In genomic region chr12:89844539-89844938, GRCh38 we compare ENCODE assay signal across 20 cellular contexts.
DNase-seq lines count a peak whose midpoint lies in the region; ATAC-seq, FAIRE-seq and TF ChIP-seq lines count a peak whose summit lies in the region.
"Had no signal": no experiment of that assay in that cellular context is flagged by ENCODE, and none has a peak within 500 bp of the region (broad histone marks: within the 10 kb centered on the region; RNA-seq: fewer than 3 reads in every experiment).

No MANE protein-coding gene starts in this region.

- H3K27me3 ChIP-seq in bronchial epithelial cell (ENCODE audit: control insufficient read depth, insufficient read depth, low read length) = no peaks in the 10 kb centered on the region
- no peaks in the 10 kb centered on the region for H3K27me3 ChIP-seq in Peyer's patch

- H3K4me3 Mint-ChIP-seq in memory B cell = no peak overlapping the region
- no peak overlapping the region for H3K4me3 Mint-ChIP-seq in activated CD4-positive, alpha-beta memory T cell treated with anti-CD3 and anti-CD28 coated beads, Interleukin-2, amount 10 ng/mL, durations not matched to agents 7 days and 5 days
- H3K4me3 Mint-ChIP-seq: CD14-positive monocyte; CD8-positive, alpha-beta T cell; H9 had no signal

- H3K27me3 Mint-ChIP-seq in memory B cell = no peaks in the 10 kb centered on the region
- no peaks in the 10 kb centered on the region for H3K27me3 Mint-ChIP-seq in activated CD4-positive, alpha-beta memory T cell treated with anti-CD3 and anti-CD28 coated beads, Interleukin-2, amount 10 ng/mL, durations not matched to agents 7 days and 5 days

- TF ChIP-seq POLR2A in GM12892 (IDR thresholded peaks at IDR 0.05; ENCODE audit: low read depth, low read length) = no peak
- no peak for TF ChIP-seq POLR2A in Peyer's patch (IDR thresholded peaks at IDR 0.05)

- H3K9me3 Mint-ChIP-seq in memory B cell = peaks cover 3% of the 10 kb centered on the region
- H3K9me3 Mint-ChIP-seq in activated CD4-positive, alpha-beta memory T cell treated with anti-CD3 and anti-CD28 coated beads, Interleukin-2, amount 10 ng/mL, durations not matched to agents 7 days and 5 days = no peaks in the 10 kb centered on the region
- H3K9me3 Mint-ChIP-seq: CD14-positive monocyte; CD8-positive, alpha-beta T cell; H9 had no signal

- H3K36me3 ChIP-seq in bronchial epithelial cell (ENCODE audit: control insufficient read depth, insufficient read depth, low read length) (no peaks in the 10 kb centered on the region), Peyer's patch (no peaks in the 10 kb centered on the region)

- TF ChIP-seq CTCF in bronchial epithelial cell (IDR thresholded peaks at IDR 0.05; ENCODE audit: insufficient read depth, low read length, severe bottlenecking) (no peak), Peyer's patch (IDR thresholded peaks at IDR 0.05) (no peak)

- ATAC-seq in memory B cell (ENCODE audit: low read depth) = no peak
- ATAC-seq: CD8-positive, alpha-beta T cell; HepG2 had no signal

- CTCF ChIA-PET in activated CD4-positive, alpha-beta memory T cell treated with anti-CD3 and anti-CD28 coated beads, Interleukin-2, amount 10 ng/mL, durations not matched to agents 7 days and 5 days (lab: Charles Lee) = no interaction called here

- no peak overlapping the region for H3K27ac ChIP-seq in Peyer's patch
- H3K27ac ChIP-seq: GM23248 had no signal

- DNase-seq in GM12892 (ENCODE audit: insufficient read length) = no peak
- DNase-seq in NCI-H226 = peak; percentile 14
- DNase-seq in bronchial epithelial cell (ENCODE audit: low read depth) = peak; percentile 71
- no peak for DNase-seq in memory B cell (ENCODE audit: low spot score in 2 of 2)
- DNase-seq in Peyer's patch = no peak
- no peak for DNase-seq in activated CD4-positive, alpha-beta memory T cell treated with anti-CD3 and anti-CD28 coated beads, Interleukin-2, amount 10 ng/mL, durations not matched to agents 7 days and 5 days
- no peak for DNase-seq in activated CD4-positive, alpha-beta T cell treated with anti-CD3 and anti-CD28 coated beads for 1 hour
- DNase-seq: CD8-positive, alpha-beta T cell; COR-L47; DMS153; DMS79 treated with DMSO at 0.1 percent for 48 hours; EL; GM23248; H9 had no signal

- H3K4me1 Mint-ChIP-seq in memory B cell = peaks cover 11% of the 10 kb centered on the region
- H3K4me1 Mint-ChIP-seq in activated CD4-positive, alpha-beta memory T cell treated with anti-CD3 and anti-CD28 coated beads, Interleukin-2, amount 10 ng/mL, durations not matched to agents 7 days and 5 days = no peaks in the 10 kb centered on the region
- H3K4me1 Mint-ChIP-seq: H9 had no signal

- H3K36me3 Mint-ChIP-seq in memory B cell = peaks cover 2% of the 10 kb centered on the region
- H3K36me3 Mint-ChIP-seq in activated CD4-positive, alpha-beta memory T cell treated with anti-CD3 and anti-CD28 coated beads, Interleukin-2, amount 10 ng/mL, durations not matched to agents 7 days and 5 days (ENCODE audit: low read depth) = no peaks in the 10 kb centered on the region
- H3K36me3 Mint-ChIP-seq: CD14-positive monocyte; CD8-positive, alpha-beta T cell had no signal

- peak overlapping the region; percentile 50 for H3K27ac Mint-ChIP-seq in memory B cell
- H3K27ac Mint-ChIP-seq in activated CD4-positive, alpha-beta memory T cell treated with anti-CD3 and anti-CD28 coated beads, Interleukin-2, amount 10 ng/mL, durations not matched to agents 7 days and 5 days = no peak overlapping the region
- H3K27ac Mint-ChIP-seq: CD8-positive, alpha-beta T cell; H9 had no signal

- no peaks in the 10 kb centered on the region for H3K9me3 ChIP-seq in Peyer's patch

- POLR2A ChIA-PET in activated CD4-positive, alpha-beta memory T cell treated with anti-CD3 and anti-CD28 coated beads, Interleukin-2, amount 10 ng/mL, durations not matched to agents 7 days and 5 days (lab: Charles Lee) = no interaction called here

- H3K4me1 ChIP-seq in Peyer's patch = no peaks in the 10 kb centered on the region

- peak; percentile 67 for FAIRE-seq in GM12892 (lab: Jason Lieb, UNC)
- no peak for FAIRE-seq in bronchial epithelial cell (lab: Jason Lieb, UNC)
- FAIRE-seq: A204.1, D721Med, G401.6, HepG2, HTR-8/SVneo had no signal

- H3K4me3 ChIP-seq in bronchial epithelial cell (ENCODE audit: low read depth, low read length) (no peak overlapping the region), Peyer's patch (no peak overlapping the region)
- H3K4me3 ChIP-seq: GM23248 had no signal

Comparison
In these comparisons a context has a peak if more than half of its experiments do, and no peak if none do; other contexts are left out.
1. DNase-seq: peak in NCI-H226 (single experiment) and bronchial epithelial cell (single experiment); none in GM12892 (single experiment), memory B cell (0 of 2), Peyer's patch (0 of 3), activated CD4-positive, alpha-beta memory T cell treated with anti-CD3 and anti-CD28 coated beads, Interleukin-2, amount 10 ng/mL, durations not matched to agents 7 days and 5 days (single experiment) and activated CD4-positive, alpha-beta T cell treated with anti-CD3 and anti-CD28 coated beads for 1 hour (single experiment).